In genomic region chr17:38564254-38564605, GRCh38 we compare ENCODE assay signal across 30 cellular contexts. TPM values are rescaled to one million over a fixed set of nuclear protein-coding genes. Genes with fewer than 3 reads are reported as not detected.
DNase-seq lines count a peak whose midpoint lies in the region; ATAC-seq and TF ChIP-seq lines count a peak whose summit lies in the region.
"Had no signal": no experiment of that assay in that cellular context is flagged by ENCODE, and none has a peak within 500 bp of the region (broad histone marks: within the 10 kb centered on the region; RNA-seq: fewer than 3 reads in every experiment).

No MANE protein-coding gene starts in this region.

- no peak overlapping the region for H3K4ac ChIP-seq in trophoblast cell (ENCODE audit: low read depth, low read length)

- H3K14ac ChIP-seq in trophoblast cell (ENCODE audit: low read length): no peak overlapping the region

- no peak overlapping the region for H3K23ac ChIP-seq in trophoblast cell (ENCODE audit: low read length)

- H4K20me1 ChIP-seq in GM23338 (replicated peaks; ENCODE audit: insufficient read depth): peaks cover 10% of the 10 kb centered on the region

- no peaks in the 10 kb centered on the region for H3K9me3 Mint-ChIP-seq in GM23338
- no peaks in the 10 kb centered on the region for H3K9me3 Mint-ChIP-seq in WTC11
- H3K9me3 Mint-ChIP-seq: activated T-cell treated with anti-CD3 and anti-CD28 coated beads, Interleukin-2, amount 50 U/mL, for 24 hours; nephron; T-cell had no signal

- no peak overlapping the region for H4K8ac ChIP-seq in trophoblast cell (ENCODE audit: low read depth, low read length)

- H2AK5ac ChIP-seq in trophoblast cell (ENCODE audit: low read length): no peak overlapping the region

- H4K91ac ChIP-seq in trophoblast cell (ENCODE audit: low read depth, low read length): no peak overlapping the region

- peaks cover 99% of the 10 kb centered on the region for H3K27me3 ChIP-seq in GM23338 (ENCODE audit: insufficient read depth)
- peaks cover 94% of the 10 kb centered on the region for H3K27me3 ChIP-seq in iPS-15b (ENCODE audit: control insufficient read depth, insufficient read depth, low read length)
- H3K27me3 ChIP-seq in trophoblast cell (ENCODE audit: insufficient read depth, low read length): peaks cover 73% of the 10 kb centered on the region

- POLR2A ChIA-PET in WTC11 (lab: Charles Lee): interaction anchor here (0.6 to 1.5 kb wide), 8 partner anchors 15 to 155 kb away, joined by 3 to 7 read pairs (median 5); no protein-coding TSS in a partner anchor

- H2BK120ac ChIP-seq in trophoblast cell (ENCODE audit: insufficient read depth, low read length, poor library complexity): no peak overlapping the region

- H4K12ac ChIP-seq in trophoblast cell (ENCODE audit: low read depth, low read length): no peak overlapping the region

- no peak overlapping the region for H3K18ac ChIP-seq in trophoblast cell (ENCODE audit: low read length)

- H3K4me1 ChIP-seq in GM23338 (ENCODE audit: insufficient read depth) (peaks cover 31% of the 10 kb centered on the region), iPS-15b (ENCODE audit: control insufficient read depth, insufficient read depth, low read length) (peaks cover 27% of the 10 kb centered on the region), trophoblast cell (ENCODE audit: control insufficient read depth in 1 of 2, insufficient read depth in 2 of 2, low read length in 2 of 2) (peaks cover 0 to 4% of the 10 kb centered on the region in 2 experiments)
- H3K4me1 ChIP-seq: foreskin keratinocyte had no signal

- peak overlapping the region; percentile 96 for H3K4me2 ChIP-seq in GM23338
- H3K4me2 ChIP-seq in trophoblast cell (ENCODE audit: low read length): peak overlapping the region; percentile 14
- H3K4me2 ChIP-seq: A549 had no signal

- CTCF ChIA-PET in WTC11 (lab: Charles Lee): interaction anchor here (0.6 to 10.3 kb wide), 33 partner anchors 7 to 242 kb away, joined by 3 to 501 read pairs (median 6); partner anchors contain the start of genes MLLT6 and SRCIN1

- H3F3A ChIP-seq in GM23338 (replicated peaks; ENCODE audit: low read depth): peaks cover 15% of the 10 kb centered on the region

- H3K27ac Mint-ChIP-seq in GM23338 (no peak overlapping the region), WTC11 (no peak overlapping the region)
- H3K27ac Mint-ChIP-seq: activated naive CD8-positive, alpha-beta T cell; activated T-cell treated with anti-CD3 and anti-CD28 coated beads, Interleukin-2, amount 50 U/mL, for 24 hours; nephron; T-cell had no signal

- no peaks in the 10 kb centered on the region for H3K79me2 ChIP-seq in GM23338 (replicated peaks; ENCODE audit: insufficient read depth)
- H3K79me2 ChIP-seq in trophoblast cell (ENCODE audit: control insufficient read depth, insufficient read depth, low read length, poor library complexity): no peaks in the 10 kb centered on the region

- H2BK5ac ChIP-seq in trophoblast cell (ENCODE audit: low read depth, low read length, poor library complexity): no peak overlapping the region

- no peak overlapping the region for H2BK12ac ChIP-seq in trophoblast cell (ENCODE audit: low read length)

- H3K4me1 Mint-ChIP-seq in GM23338 (peaks cover 52% of the 10 kb centered on the region), WTC11 (peaks cover 53% of the 10 kb centered on the region)

- H3K4me3 Mint-ChIP-seq in GM23338 (peak overlapping the region; percentile 69), WTC11 (peak overlapping the region; percentile 71)
- H3K4me3 Mint-ChIP-seq: activated T-cell treated with anti-CD3 and anti-CD28 coated beads, Interleukin-2, amount 50 U/mL, for 24 hours had no signal

- H3K9ac ChIP-seq in iPS-15b (ENCODE audit: low read depth, low read length) (no peak overlapping the region), trophoblast cell (ENCODE audit: low read length) (no peak overlapping the region)

- no CpG with 5 or more reads among the region's 8 CpGs for WGBS in trophoblast cell (ENCODE audit: extremely low coverage, insufficient coverage, insufficient read length)

- H3K9me3 ChIP-seq in iPS-15b (ENCODE audit: control insufficient read depth, insufficient read depth, low read length) (no peaks in the 10 kb centered on the region), trophoblast cell (ENCODE audit: insufficient read depth, low read depth, low read length) (peaks cover 17% of the 10 kb centered on the region)
- H3K9me3 ChIP-seq: A549, esophagus squamous epithelium, heart right ventricle, thoracic aorta, vagina had no signal

- H3K36me3 ChIP-seq in GM23338 (ENCODE audit: insufficient read depth) (no peaks in the 10 kb centered on the region), iPS-15b (ENCODE audit: control insufficient read depth, insufficient read depth, low read length) (no peaks in the 10 kb centered on the region), trophoblast cell (ENCODE audit: control insufficient read depth in 1 of 2, insufficient read depth in 2 of 2, low read length in 2 of 2) (no peaks in the 10 kb centered on the region)
- H3K36me3 ChIP-seq: esophagus squamous epithelium, heart right ventricle, thoracic aorta, vagina had no signal

- DNase-seq in GM23338 (ENCODE audit: low spot score): no peak
- no peak for DNase-seq in WTC11 (ENCODE audit: low spot score)
- DNase-seq in trophoblast cell: no peak
- DNase-seq in omental fat pad (ENCODE audit: low spot score): no peak
- DNase-seq in DMS79 treated with DMSO at 0.1 percent for 48 hours (lab: John Stamatoyannopoulos, UW): no peak
- DNase-seq in EL: no peak
- DNase-seq: activated CD4-positive, alpha-beta T cell treated with anti-CD3 and anti-CD28 coated beads, Interleukin-2, amount 50 U/mL, for 1 hour; activated CD4-positive, CD25-positive, alpha-beta regulatory T cell; activated effector memory CD4-positive, alpha-beta T cell treated with anti-CD3 and anti-CD28 coated beads, Interleukin-2, amount 50 U/mL, for 16 hours; activated T-cell treated with anti-CD3 and anti-CD28 coated beads, Interleukin-2, amount 50 U/mL, for 24 hours; aorta; DMS 273 treated with DMSO at 0.1 percent for 48 hours; esophagus squamous epithelium; foreskin keratinocyte; heart right ventricle; left colon; mammary epithelial cell; NCI-H1694; small intestine; stimulated activated naive CD4-positive, alpha-beta T cell; T-cell had no signal

- no peaks in the 10 kb centered on the region for H3K79me1 ChIP-seq in trophoblast cell (ENCODE audit: low read length)

- ATAC-seq in GM23338 (no peak), WTC11 (no peak), GM19455 (IDR thresholded peaks at IDR 0.05; ENCODE audit: unreplicated experiment) (no peak), omental fat pad (ENCODE audit: low FRiP score) (no peak)
- ATAC-seq: A549, foreskin keratinocyte, HCT116, heart right ventricle, left colon, T-cell had no signal

- no peak overlapping the region for H2AFZ ChIP-seq in GM23338
- no peak overlapping the region for H2AFZ ChIP-seq in trophoblast cell (ENCODE audit: insufficient read depth, low read length, poor library complexity)

- H3K36me3 Mint-ChIP-seq in GM23338 (ENCODE audit: low read depth) (no peaks in the 10 kb centered on the region; the same call in 2 of the 3 replicates), WTC11 (no peaks in the 10 kb centered on the region)
- H3K36me3 Mint-ChIP-seq: activated naive CD8-positive, alpha-beta T cell; T-cell had no signal

- H3K27me3 Mint-ChIP-seq in GM23338 (ENCODE audit: insufficient read depth, low read depth, poor library complexity) (peaks cover 90% of the 10 kb centered on the region), WTC11 (ENCODE audit: low read depth) (peaks cover 95% of the 10 kb centered on the region)

- TF ChIP-seq CTCF in GM23338 (conservative IDR thresholded peaks at IDR 0.05; ENCODE audit: low read depth in 2 of 2) (no peak), WTC11 (IDR thresholded peaks at IDR 0.05) (no peak), omental fat pad (IDR thresholded peaks at IDR 0.05) (no peak)

- no peaks in the 10 kb centered on the region for H3K9me2 ChIP-seq in GM23338 (ENCODE audit: insufficient read depth)

- H3K4me3 ChIP-seq in GM23338 (peak overlapping the region; percentile 75), iPS-15b (ENCODE audit: low read depth, low read length) (peak overlapping the region; percentile 71), trophoblast cell (ENCODE audit: low read depth, low read length) (no peak overlapping the region)
- H3K4me3 ChIP-seq: A549, esophagus squamous epithelium, heart right ventricle, thoracic aorta, vagina had no signal

- H3K27ac ChIP-seq in GM23338 (ENCODE audit: low read depth): no peak overlapping the region
- no peak overlapping the region for H3K27ac ChIP-seq in trophoblast cell (ENCODE audit: low read depth, low read length)
- H3K27ac ChIP-seq: A549, esophagus squamous epithelium, foreskin keratinocyte, heart right ventricle, thoracic aorta, vagina had no signal

TF ChIP-seq in GM23338, 12 proteins besides CTCF, POLR2A, EP300 and RAD21:
- TF ChIP-seq JUNB (IDR thresholded peaks at IDR 0.05; ENCODE audit: unreplicated experiment): no peak
- TF ChIP-seq EZH2 (IDR thresholded peaks at IDR 0.05; ENCODE audit: low read depth, unreplicated experiment): peak; percentile 71
TF ChIP-seq in GM23338: peak in this region for 1.

TF ChIP-seq in WTC11, 78 proteins besides CTCF, POLR2A, EP300 and RAD21 (continues in another document):
- no peak for TF ChIP-seq PREB (CRISPR knock-in tag; IDR thresholded peaks at IDR 0.05; ENCODE audit: borderline replicate concordance)
- no peak for TF ChIP-seq ESRRA (CRISPR knock-in tag; IDR thresholded peaks at IDR 0.05; ENCODE audit: borderline replicate concordance)
- TF ChIP-seq RELA (CRISPR knock-in tag; IDR thresholded peaks at IDR 0.05; ENCODE audit: borderline replicate concordance): no peak

RNA-seq across cellular contexts. Expression of gene SRCIN1, which starts 41.5 kb away (rescaled TPM):
- 1.3 and 2.2 TPM in 2 replicates for total RNA-seq in GM23338 (2014; rRNA removed; shearing (Covaris generic))
- polyA plus RNA-seq in GM23338 (2016; fragmentation: Nextera tagmentation; extraction: Ambion mirVana): 0.87 TPM in 2 replicates
- total RNA-seq in WTC11 (2021): 10.7 to 17.3 TPM (median 11.1 TPM) in 3 replicates
- polyA plus RNA-seq in trophoblast cell (2013): 0.29 and 0.31 TPM in 2 replicates
- total RNA-seq in omental fat pad: 1 to 10 TPM; 1.2 to 5.6 (median 2.7) TPM
- total RNA-seq: thoracic aorta had no signal
- polyA plus RNA-seq: BJ had no signal
